8 cellular contexts compared by ENCODE assay signal in genomic region chr12:51195841-51196240, GRCh38.
"Had no signal": no experiment of that assay in that cellular context is flagged by ENCODE, and none has a peak within 500 bp of the region (broad histone marks: within the 10 kb centered on the region; RNA-seq: fewer than 3 reads in every experiment).

No MANE protein-coding gene starts in this region.

- H3K27ac Mint-ChIP-seq: H9, IgD-negative memory B cell had no signal

- H3K4me1 Mint-ChIP-seq: H9, IgD-negative memory B cell had no signal

- H3K27ac ChIP-seq: GM23248, HL-60 had no signal

- ATAC-seq: HepG2 had no signal

- H3K4me3 ChIP-seq: GM23248 had no signal

- H3K4me3 Mint-ChIP-seq: H9, IgD-negative memory B cell had no signal

- H3K27me3 Mint-ChIP-seq: IgD-negative memory B cell had no signal

- DNase-seq: GM23248, GOT3, H9, HCEC 1CT, KBM-7 had no signal

- H3K9me3 Mint-ChIP-seq: H9, IgD-negative memory B cell had no signal
